Comparison of ENCODE assay signal across 9 cellular contexts in the genomic region with DNA sequence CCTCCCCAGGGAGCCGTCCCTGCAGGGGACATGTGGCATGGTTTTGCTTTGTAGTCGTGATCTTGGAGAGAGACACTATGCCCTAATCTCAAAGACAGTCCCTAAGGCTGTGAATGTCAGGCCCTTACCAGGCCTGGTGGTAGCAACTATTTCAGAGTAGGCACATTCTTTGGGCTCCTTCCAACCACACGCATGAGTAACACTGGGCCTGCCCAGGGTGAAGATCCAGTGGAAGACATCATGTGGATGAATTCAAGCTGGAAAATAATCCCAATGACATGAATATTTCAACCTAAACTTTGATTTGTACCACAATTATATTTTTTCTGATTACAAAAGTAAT. TPM values are rescaled to one million over a fixed set of nuclear protein-coding genes. Genes with fewer than 3 reads are reported as not detected.
DNase-seq lines count a peak whose midpoint lies in the region; ATAC-seq and TF ChIP-seq lines count a peak whose summit lies in the region.
"Had no signal": no experiment of that assay in that cellular context is flagged by ENCODE, and none has a peak within 500 bp of the region (broad histone marks: within the 10 kb centered on the region; RNA-seq: fewer than 3 reads in every experiment).

No MANE protein-coding gene starts in this region.

- DNase-seq in ELR (ENCODE audit: low read depth) (peak; percentile 83), fibroblast of peridontal ligament (ENCODE audit: extremely low read depth) (peak; percentile 96), retinal pigment epithelial cell (ENCODE audit: low read depth) (peak; percentile 54), DMS153 treated with DMSO at 0.1 percent for 48 hours (lab: John Stamatoyannopoulos, UW; ENCODE audit: unreplicated experiment) (no peak), left lobe of liver (ENCODE audit: low spot score) (no peak)
- DNase-seq: activated naive CD4-positive, alpha-beta T cell treated with anti-CD3 and anti-CD28 coated beads, Interleukin-2, amount 50 U/mL, for 16 hours had no signal

- TF ChIP-seq CTCF in retinal pigment epithelial cell (conservative IDR thresholded peaks at IDR 0.05; ENCODE audit: low read depth, low read length) = no peak

- H3K4me3 ChIP-seq in retinal pigment epithelial cell (ENCODE audit: low read length) = no peak overlapping the region

- ATAC-seq in SK-N-SH treated with all-trans-retinoic acid at 6 μM for 48 hours = peak; percentile 69
- ATAC-seq in left lobe of liver = no peak
- ATAC-seq in GM18870 (IDR thresholded peaks at IDR 0.05; ENCODE audit: unreplicated experiment) = no peak
- ATAC-seq in GM21717 (IDR thresholded peaks at IDR 0.05; ENCODE audit: unreplicated experiment) = no peak

TF ChIP-seq in SK-N-SH treated with all-trans-retinoic acid at 6 μM for 48 hours, 23 proteins besides CTCF, POLR2A, EP300 and RAD21:
- TF ChIP-seq ZNF8 (CRISPR knock-in tag; IDR thresholded peaks at IDR 0.05) (no peak), ESRRG (CRISPR knock-in tag; IDR thresholded peaks at IDR 0.05) (no peak), TOX (CRISPR knock-in tag; IDR thresholded peaks at IDR 0.05; ENCODE audit: borderline replicate concordance) (no peak), ZFP30 (CRISPR knock-in tag; IDR thresholded peaks at IDR 0.05) (no peak), ISL1 (CRISPR knock-in tag; IDR thresholded peaks at IDR 0.05) (no peak), CSDC2 (CRISPR knock-in tag; IDR thresholded peaks at IDR 0.05) (no peak), PPARA (CRISPR knock-in tag; IDR thresholded peaks at IDR 0.05; ENCODE audit: borderline replicate concordance) (no peak), ZC3H10 (CRISPR knock-in tag; IDR thresholded peaks at IDR 0.05) (no peak), PATZ1 (CRISPR knock-in tag; IDR thresholded peaks at IDR 0.05; ENCODE audit: borderline replicate concordance) (no peak), TCF4 (CRISPR knock-in tag; IDR thresholded peaks at IDR 0.05; ENCODE audit: borderline replicate concordance) (no peak), GLIS3 (CRISPR knock-in tag; IDR thresholded peaks at IDR 0.05) (no peak), ZNF70 (CRISPR knock-in tag; IDR thresholded peaks at IDR 0.05) (no peak), ZFP3 (CRISPR knock-in tag; IDR thresholded peaks at IDR 0.05) (no peak)
- TF ChIP-seq, protein P1, sequence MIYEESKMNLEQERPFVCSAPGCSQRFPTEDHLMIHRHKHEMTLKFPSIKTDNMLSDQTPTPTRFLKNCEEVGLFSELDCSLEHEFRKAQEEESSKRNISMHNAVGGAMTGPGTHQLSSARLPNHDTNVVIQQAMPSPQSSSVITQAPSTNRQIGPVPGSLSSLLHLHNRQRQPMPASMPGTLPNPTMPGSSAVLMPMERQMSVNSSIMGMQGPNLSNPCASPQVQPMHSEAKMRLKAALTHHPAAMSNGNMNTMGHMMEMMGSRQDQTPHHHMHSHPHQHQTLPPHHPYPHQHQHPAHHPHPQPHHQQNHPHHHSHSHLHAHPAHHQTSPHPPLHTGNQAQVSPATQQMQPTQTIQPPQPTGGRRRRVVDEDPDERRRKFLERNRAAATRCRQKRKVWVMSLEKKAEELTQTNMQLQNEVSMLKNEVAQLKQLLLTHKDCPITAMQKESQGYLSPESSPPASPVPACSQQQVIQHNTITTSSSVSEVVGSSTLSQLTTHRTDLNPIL (CRISPR knock-in tag; IDR thresholded peaks at IDR 0.05; ENCODE audit: low read depth) = no peak
- TF ChIP-seq, protein P2, sequence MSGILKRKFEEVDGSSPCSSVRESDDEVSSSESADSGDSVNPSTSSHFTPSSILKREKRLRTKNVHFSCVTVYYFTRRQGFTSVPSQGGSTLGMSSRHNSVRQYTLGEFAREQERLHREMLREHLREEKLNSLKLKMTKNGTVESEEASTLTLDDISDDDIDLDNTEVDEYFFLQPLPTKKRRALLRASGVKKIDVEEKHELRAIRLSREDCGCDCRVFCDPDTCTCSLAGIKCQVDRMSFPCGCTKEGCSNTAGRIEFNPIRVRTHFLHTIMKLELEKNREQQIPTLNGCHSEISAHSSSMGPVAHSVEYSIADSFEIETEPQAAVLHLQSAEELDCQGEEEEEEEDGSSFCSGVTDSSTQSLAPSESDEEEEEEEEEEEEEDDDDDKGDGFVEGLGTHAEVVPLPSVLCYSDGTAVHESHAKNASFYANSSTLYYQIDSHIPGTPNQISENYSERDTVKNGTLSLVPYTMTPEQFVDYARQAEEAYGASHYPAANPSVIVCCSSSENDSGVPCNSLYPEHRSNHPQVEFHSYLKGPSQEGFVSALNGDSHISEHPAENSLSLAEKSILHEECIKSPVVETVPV (CRISPR knock-in tag; IDR thresholded peaks at IDR 0.05) = no peak
- TF ChIP-seq, protein P3, sequence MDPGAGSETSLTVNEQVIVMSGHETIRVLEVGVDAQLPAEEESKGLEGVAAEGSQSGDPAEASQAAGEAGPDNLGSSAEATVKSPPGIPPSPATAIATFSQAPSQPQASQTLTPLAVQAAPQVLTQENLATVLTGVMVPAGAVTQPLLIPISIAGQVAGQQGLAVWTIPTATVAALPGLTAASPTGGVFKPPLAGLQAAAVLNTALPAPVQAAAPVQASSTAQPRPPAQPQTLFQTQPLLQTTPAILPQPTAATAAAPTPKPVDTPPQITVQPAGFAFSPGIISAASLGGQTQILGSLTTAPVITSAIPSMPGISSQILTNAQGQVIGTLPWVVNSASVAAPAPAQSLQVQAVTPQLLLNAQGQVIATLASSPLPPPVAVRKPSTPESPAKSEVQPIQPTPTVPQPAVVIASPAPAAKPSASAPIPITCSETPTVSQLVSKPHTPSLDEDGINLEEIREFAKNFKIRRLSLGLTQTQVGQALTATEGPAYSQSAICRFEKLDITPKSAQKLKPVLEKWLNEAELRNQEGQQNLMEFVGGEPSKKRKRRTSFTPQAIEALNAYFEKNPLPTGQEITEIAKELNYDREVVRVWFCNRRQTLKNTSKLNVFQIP (CRISPR knock-in tag; IDR thresholded peaks at IDR 0.05; ENCODE audit: borderline replicate concordance, low read depth) = no peak
- TF ChIP-seq, protein P4, sequence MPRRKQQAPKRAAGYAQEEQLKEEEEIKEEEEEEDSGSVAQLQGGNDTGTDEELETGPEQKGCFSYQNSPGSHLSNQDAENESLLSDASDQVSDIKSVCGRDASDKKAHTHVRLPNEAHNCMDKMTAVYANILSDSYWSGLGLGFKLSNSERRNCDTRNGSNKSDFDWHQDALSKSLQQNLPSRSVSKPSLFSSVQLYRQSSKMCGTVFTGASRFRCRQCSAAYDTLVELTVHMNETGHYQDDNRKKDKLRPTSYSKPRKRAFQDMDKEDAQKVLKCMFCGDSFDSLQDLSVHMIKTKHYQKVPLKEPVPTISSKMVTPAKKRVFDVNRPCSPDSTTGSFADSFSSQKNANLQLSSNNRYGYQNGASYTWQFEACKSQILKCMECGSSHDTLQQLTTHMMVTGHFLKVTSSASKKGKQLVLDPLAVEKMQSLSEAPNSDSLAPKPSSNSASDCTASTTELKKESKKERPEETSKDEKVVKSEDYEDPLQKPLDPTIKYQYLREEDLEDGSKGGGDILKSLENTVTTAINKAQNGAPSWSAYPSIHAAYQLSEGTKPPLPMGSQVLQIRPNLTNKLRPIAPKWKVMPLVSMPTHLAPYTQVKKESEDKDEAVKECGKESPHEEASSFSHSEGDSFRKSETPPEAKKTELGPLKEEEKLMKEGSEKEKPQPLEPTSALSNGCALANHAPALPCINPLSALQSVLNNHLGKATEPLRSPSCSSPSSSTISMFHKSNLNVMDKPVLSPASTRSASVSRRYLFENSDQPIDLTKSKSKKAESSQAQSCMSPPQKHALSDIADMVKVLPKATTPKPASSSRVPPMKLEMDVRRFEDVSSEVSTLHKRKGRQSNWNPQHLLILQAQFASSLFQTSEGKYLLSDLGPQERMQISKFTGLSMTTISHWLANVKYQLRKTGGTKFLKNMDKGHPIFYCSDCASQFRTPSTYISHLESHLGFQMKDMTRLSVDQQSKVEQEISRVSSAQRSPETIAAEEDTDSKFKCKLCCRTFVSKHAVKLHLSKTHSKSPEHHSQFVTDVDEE (CRISPR knock-in tag; IDR thresholded peaks at IDR 0.05) = no peak

RNA-seq across cellular contexts. Expression of gene INSIG1, which starts 39.5 kb away (rescaled TPM):
- total RNA-seq in left lobe of liver = 208 TPM

Comparison
In these comparisons a context has a peak if more than half of its experiments do, and no peak if none do; other contexts are left out.
1. DNase-seq: peak in ELR (single experiment), fibroblast of peridontal ligament (single experiment) and retinal pigment epithelial cell (single experiment); none in DMS153 treated with DMSO at 0.1 percent for 48 hours (single experiment) and left lobe of liver (single experiment).